1 cellular context compared by ENCODE assay signal in genomic region chrX:133056341-133056740, GRCh38.
TF ChIP-seq lines count a peak whose summit lies in the region.

No MANE protein-coding gene starts in this region.

TF ChIP-seq in A549, 52 proteins besides CTCF, POLR2A, EP300 and RAD21:
- TF ChIP-seq BCL3 (IDR thresholded peaks at IDR 0.05) = no peak
- TF ChIP-seq ESRRA (IDR thresholded peaks at IDR 0.05; ENCODE audit: borderline replicate concordance, low read length) = no peak
- no peak for TF ChIP-seq HOXB13 (CRISPR knock-in tag; IDR thresholded peaks at IDR 0.05; ENCODE audit: low read depth)
- TF ChIP-seq MYC (IDR thresholded peaks at IDR 0.05; ENCODE audit: borderline replicate concordance, low read length) = no peak
- no peak for TF ChIP-seq JUN (IDR thresholded peaks at IDR 0.05)
- TF ChIP-seq RNF2 (IDR thresholded peaks at IDR 0.05; ENCODE audit: borderline replicate concordance, low read depth) = no peak
- TF ChIP-seq FOSL2 (IDR thresholded peaks at IDR 0.05) = no peak
- no peak for TF ChIP-seq FOSL2 (CRISPR knock-in tag; IDR thresholded peaks at IDR 0.05)
- no peak for TF ChIP-seq MAZ (IDR thresholded peaks at IDR 0.05; ENCODE audit: borderline replicate concordance, low read depth, low read length)
- no peak for TF ChIP-seq CHD4 (IDR thresholded peaks at IDR 0.05; ENCODE audit: borderline replicate concordance)
- no peak for TF ChIP-seq KDM5A (IDR thresholded peaks at IDR 0.05)
- TF ChIP-seq HOXB5 (CRISPR knock-in tag; IDR thresholded peaks at IDR 0.05) = no peak
- TF ChIP-seq USF2 (IDR thresholded peaks at IDR 0.05) = no peak
- TF ChIP-seq FOXS1 (CRISPR knock-in tag; IDR thresholded peaks at IDR 0.05) = no peak
- TF ChIP-seq HDAC2 (IDR thresholded peaks at IDR 0.05) = no peak
- no peak for TF ChIP-seq MAX (IDR thresholded peaks at IDR 0.05)
- TF ChIP-seq ELK1 (IDR thresholded peaks at IDR 0.05; ENCODE audit: low read depth, low read length) = no peak
- no peak for TF ChIP-seq PBX3 (IDR thresholded peaks at IDR 0.05)
- no peak for TF ChIP-seq MAFK (IDR thresholded peaks at IDR 0.05; ENCODE audit: partially characterized antibody)
- no peak for TF ChIP-seq RFX5 (IDR thresholded peaks at IDR 0.05)
